In the genomic region with DNA sequence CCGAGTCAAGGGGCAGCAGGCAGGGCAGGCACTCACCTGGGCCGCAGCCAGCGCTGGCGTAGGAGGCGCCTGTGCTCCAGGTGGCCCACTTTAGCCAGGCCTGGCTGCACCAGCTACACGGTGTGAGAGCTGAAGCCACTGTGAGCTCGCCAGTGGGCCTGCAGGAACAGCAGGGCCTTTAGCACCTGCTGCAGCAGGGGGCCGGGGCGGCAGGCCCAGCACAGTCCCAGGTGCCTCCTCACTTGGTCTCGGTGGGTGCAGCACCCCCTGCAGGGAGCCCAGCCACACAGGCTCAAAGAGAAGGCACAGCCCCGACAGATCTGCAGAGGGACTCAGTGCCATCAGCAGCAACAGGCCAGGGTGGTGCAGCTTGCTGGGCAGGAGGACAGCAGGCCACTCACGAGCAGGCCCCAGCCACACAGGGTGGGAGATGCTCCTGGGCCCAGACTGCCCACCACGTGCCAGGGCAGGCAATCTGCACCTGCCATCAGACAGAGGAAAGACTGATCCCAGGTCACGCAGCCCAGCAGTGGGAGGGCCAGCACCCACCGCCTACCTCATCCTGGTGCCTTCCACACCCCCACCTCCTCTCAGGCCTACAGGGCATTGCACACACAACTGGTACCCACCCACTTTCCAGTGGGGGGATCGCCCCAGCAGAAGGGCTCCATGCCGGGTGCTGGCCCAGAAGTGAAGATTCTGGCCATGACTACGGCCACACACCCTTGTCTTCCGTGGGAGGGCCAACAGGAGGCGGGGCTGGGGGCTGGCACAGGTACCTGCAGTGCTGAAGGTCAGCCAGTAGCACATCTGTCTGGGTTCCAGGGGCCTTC, we compare ENCODE assay signal across 14 cellular contexts. TPM values are rescaled to one million over a fixed set of nuclear protein-coding genes. Genes with fewer than 3 reads are reported as not detected.
A peak's percentile ranks its signal among the peaks of the same experiment; 100 is the strongest.
DNase-seq lines count a peak whose midpoint lies in the region; ATAC-seq and TF ChIP-seq lines count a peak whose summit lies in the region.
"Had no signal": no experiment of that assay in that cellular context is flagged by ENCODE, and none has a peak within 500 bp of the region (broad histone marks: within the 10 kb centered on the region; RNA-seq: fewer than 3 reads in every experiment).

No MANE protein-coding gene starts in this region.

- ATAC-seq in HG03354 (IDR thresholded peaks at IDR 0.05; ENCODE audit: poor library complexity, severe bottlenecking, unreplicated experiment) (no peak), GM18909 (IDR thresholded peaks at IDR 0.05; ENCODE audit: poor library complexity, unreplicated experiment) (no peak)
- ATAC-seq: heart left ventricle; stimulated activated memory B cell treated with anti-CD40 and anti-IgM and Interleukin-4, amounts not matched to agents 10 μg/mL and 1 μg/mL and 100 μg/mL, for 72 hours had no signal

- no peak overlapping the region for H3K4me3 ChIP-seq in GM06990 (replicated peaks; ENCODE audit: low read depth, low read length)
- no peak overlapping the region for H3K4me3 ChIP-seq in epithelial cell of proximal tubule (ENCODE audit: low read depth, low read length)
- H3K4me3 ChIP-seq: colonic mucosa, heart left ventricle, SK-N-MC, skin epidermis had no signal

- H3K27me3 ChIP-seq in GM06990 (replicated peaks; ENCODE audit: control insufficient read depth, insufficient read depth, low read length) = no peaks in the 10 kb centered on the region
- H3K27me3 ChIP-seq: colonic mucosa had no signal

- TF ChIP-seq CTCF in GM06990 (IDR thresholded peaks at IDR 0.05; ENCODE audit: insufficient read depth, low read length, poor library complexity, severe bottlenecking) (peak; percentile 42), epithelial cell of proximal tubule (conservative IDR thresholded peaks at IDR 0.05; ENCODE audit: low read depth, low read length) (peak; percentile 31)

- no peaks in the 10 kb centered on the region for H3K36me3 ChIP-seq in GM06990 (ENCODE audit: control insufficient read depth, insufficient read depth, low read length)
- H3K36me3 ChIP-seq: colonic mucosa, heart left ventricle had no signal

- DNase-seq in COLO668 (lab: John Stamatoyannopoulos, UW; ENCODE audit: unreplicated experiment) (peak; percentile 71), GM06990 (ENCODE audit: extremely low read depth, insufficient read length) (no peak), NCI-H526 treated with DMSO at 0.1 percent for 48 hours (lab: John Stamatoyannopoulos, UW) (peak; percentile 20), epithelial cell of proximal tubule (ENCODE audit: low read depth) (no peak), NCI-H1930 (lab: John Stamatoyannopoulos, UW) (no peak), mesenteric fat pad (ENCODE audit: low spot score) (no peak)
- DNase-seq: colonic mucosa, heart left ventricle had no signal

RNA-seq across cellular contexts. Expression of a gene that starts 15.8 kb away (rescaled TPM):
- 2.6 and 13.3 TPM in 2 replicates for total RNA-seq in epithelial cell of proximal tubule
- total RNA-seq in mesenteric fat pad = 2.7 TPM

RNA-seq across cellular contexts. Expression of a gene that starts 21.4 kb away (rescaled TPM):
- total RNA-seq in epithelial cell of proximal tubule (not detected in 2 replicates), mesenteric fat pad (not detected)
- total RNA-seq: colonic mucosa, heart left ventricle, mononuclear cell had no signal

RNA-seq across cellular contexts. Expression of a gene that starts 33.2 kb away (rescaled TPM):
- total RNA-seq in epithelial cell of proximal tubule (14.3 and 14.7 TPM in 2 replicates), mesenteric fat pad (16.6 TPM)

RNA-seq across cellular contexts. Expression of a gene that starts 34.4 kb away (rescaled TPM):
- total RNA-seq in epithelial cell of proximal tubule = 0.14 and 2.0 TPM in 2 replicates
- total RNA-seq in mesenteric fat pad = 506 TPM
- total RNA-seq: mononuclear cell had no signal

RNA-seq across cellular contexts. Expression of a gene that starts 42.8 kb away (rescaled TPM):
- total RNA-seq in epithelial cell of proximal tubule (12.7 and 18.9 TPM in 2 replicates), mesenteric fat pad (12.9 TPM)

Comparison
In these comparisons a context has a peak if more than half of its experiments do, and no peak if none do; other contexts are left out.
1. DNase-seq: peak in COLO668 (single experiment) and NCI-H526 treated with DMSO at 0.1 percent for 48 hours (single experiment); none in GM06990 (single experiment), epithelial cell of proximal tubule (single experiment), NCI-H1930 (0 of 2) and mesenteric fat pad (single experiment).